8 cellular contexts compared by ENCODE assay signal in the genomic region with DNA sequence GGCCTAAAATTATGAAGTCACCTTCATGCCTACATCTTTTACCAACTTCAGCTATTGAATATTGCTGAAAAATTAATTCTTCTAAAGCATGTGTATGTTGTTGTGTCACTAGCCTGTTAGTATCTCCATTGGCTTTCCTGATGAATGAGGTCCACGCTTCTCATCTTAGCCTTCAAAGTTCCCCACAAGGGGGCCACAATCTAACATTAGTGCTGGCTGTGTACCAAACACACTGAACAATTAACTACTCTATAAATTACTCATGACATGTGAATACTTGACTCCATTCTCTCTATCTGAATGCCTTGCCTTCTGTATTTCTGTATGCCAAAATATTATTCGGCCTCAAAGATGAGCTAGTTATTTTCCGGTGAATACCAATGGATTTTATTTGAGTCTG.
DNase-seq lines count a peak whose midpoint lies in the region; ATAC-seq, FAIRE-seq and TF ChIP-seq lines count a peak whose summit lies in the region.

No MANE protein-coding gene starts in this region.

- H3K27ac Mint-ChIP-seq in glutamatergic neuron (ENCODE audit: unreplicated experiment): no peak overlapping the region
- H3K27ac Mint-ChIP-seq in CD8-positive, alpha-beta memory T cell: no peak overlapping the region

- H3K4me3 ChIP-seq in NT2/D1 (ENCODE audit: insufficient read length, low read depth): no peak overlapping the region
- no peak overlapping the region for H3K4me3 ChIP-seq in CD8-positive, alpha-beta memory T cell (ENCODE audit: low read length)

- FAIRE-seq in D721Med (lab: Jason Lieb, UNC): peak; percentile 32

- no peaks in the 10 kb centered on the region for H3K4me1 ChIP-seq in NT2/D1 (ENCODE audit: insufficient read depth, insufficient read length)
- no peaks in the 10 kb centered on the region for H3K4me1 ChIP-seq in CD8-positive, alpha-beta memory T cell (ENCODE audit: insufficient read depth, low read length)

- no peak for DNase-seq in D721Med (ENCODE audit: insufficient read length, low spot score)
- DNase-seq in NT2/D1 (ENCODE audit: low read depth, low spot score): peak; percentile 6
- DNase-seq in glutamatergic neuron: no peak
- no peak for DNase-seq in CD8-positive, alpha-beta memory T cell
- DNase-seq in LoVo (ENCODE audit: low spot score): no peak
- no peak for DNase-seq in GOT3 (lab: John Stamatoyannopoulos, UW)

- no peaks in the 10 kb centered on the region for H3K9me3 Mint-ChIP-seq in glutamatergic neuron (ENCODE audit: unreplicated experiment)
- peaks cover 0 to 6% (median 0%) of the 10 kb centered on the region in 5 donors for H3K9me3 Mint-ChIP-seq in CD8-positive, alpha-beta memory T cell

- H3K4me3 Mint-ChIP-seq in glutamatergic neuron (ENCODE audit: unreplicated experiment): no peak overlapping the region
- H3K4me3 Mint-ChIP-seq in CD8-positive, alpha-beta memory T cell: no peak overlapping the region

- peak; percentile 84 for ATAC-seq in GM19351 (IDR thresholded peaks at IDR 0.05; ENCODE audit: unreplicated experiment)
- ATAC-seq in GM21723 (IDR thresholded peaks at IDR 0.05; ENCODE audit: unreplicated experiment): no peak

- H3K27me3 ChIP-seq in NT2/D1 (ENCODE audit: insufficient read depth, insufficient read length): no peaks in the 10 kb centered on the region
- no peaks in the 10 kb centered on the region for H3K27me3 ChIP-seq in CD8-positive, alpha-beta memory T cell (ENCODE audit: insufficient read depth, low read length, poor library complexity, severe bottlenecking)

- CTCF ChIA-PET in CD8-positive, alpha-beta memory T cell (lab: Charles Lee): no interaction called here

- H3K27ac ChIP-seq in CD8-positive, alpha-beta memory T cell (ENCODE audit: low read depth, low read length): no peak overlapping the region

- POLR2A ChIA-PET in CD8-positive, alpha-beta memory T cell (lab: Charles Lee): no interaction called here

- no peaks in the 10 kb centered on the region for H3K9me3 ChIP-seq in NT2/D1 (ENCODE audit: insufficient read depth, low read length)
- no peaks in the 10 kb centered on the region for H3K9me3 ChIP-seq in CD8-positive, alpha-beta memory T cell (ENCODE audit: low read length)

- no peaks in the 10 kb centered on the region for H3K27me3 Mint-ChIP-seq in glutamatergic neuron (ENCODE audit: unreplicated experiment)
- no peaks in the 10 kb centered on the region for H3K27me3 Mint-ChIP-seq in CD8-positive, alpha-beta memory T cell

- no peak overlapping the region for H3K9ac ChIP-seq in NT2/D1 (ENCODE audit: insufficient read length, low read depth)

- peak; percentile 42 for TF ChIP-seq CTCF in D721Med (IDR thresholded peaks at IDR 0.05; ENCODE audit: insufficient read depth, missing control alignments)
- TF ChIP-seq CTCF in glutamatergic neuron (IDR thresholded peaks at IDR 0.05; ENCODE audit: partially characterized antibody, unreplicated experiment): peak; percentile 51

- H3K36me3 Mint-ChIP-seq in glutamatergic neuron (ENCODE audit: unreplicated experiment): no peaks in the 10 kb centered on the region
- no peaks in the 10 kb centered on the region for H3K36me3 Mint-ChIP-seq in CD8-positive, alpha-beta memory T cell

- H3K36me3 ChIP-seq in NT2/D1 (ENCODE audit: insufficient read depth, insufficient read length, low read length): no peaks in the 10 kb centered on the region
- no peaks in the 10 kb centered on the region for H3K36me3 ChIP-seq in CD8-positive, alpha-beta memory T cell (ENCODE audit: insufficient read depth, low read length)

- H3K4me1 Mint-ChIP-seq in glutamatergic neuron (ENCODE audit: low read depth, unreplicated experiment): no peaks in the 10 kb centered on the region
- H3K4me1 Mint-ChIP-seq in CD8-positive, alpha-beta memory T cell: no peaks in the 10 kb centered on the region
